18 cellular contexts compared by ENCODE assay signal in genomic region chr5:132254321-132254977, GRCh38. TPM values are rescaled to one million over a fixed set of nuclear protein-coding genes. Genes with fewer than 3 reads are reported as not detected.
DNase-seq lines count a peak whose midpoint lies in the region; ATAC-seq and TF ChIP-seq lines count a peak whose summit lies in the region.
"Had no signal": no experiment of that assay in that cellular context is flagged by ENCODE, and none has a peak within 500 bp of the region (broad histone marks: within the 10 kb centered on the region; RNA-seq: fewer than 3 reads in every experiment).

No MANE protein-coding gene starts in this region.

- H3K4me1 ChIP-seq in heart right ventricle = peaks cover 6 to 43% (median 24%) of the 10 kb centered on the region in 9 donors

- intact Hi-C loops in heart right ventricle (cut with DNase I) (no loop called here), posterior vena cava (cut with DNase I) (no loop called here)

- peak; percentile 29 for DNase-seq in A172 (ENCODE audit: low spot score)
- DNase-seq in WERI-Rb-1 = peak; percentile 2
- peak; percentile 54 to 76 for DNase-seq in heart right ventricle
- peak; percentile 80 for DNase-seq in posterior vena cava (ENCODE audit: low spot score)
- no peak for DNase-seq in HUDEP-2 (lab: John Stamatoyannopoulos, UW; ENCODE audit: unreplicated experiment in 76 of 76)
- DNase-seq in CD1c-positive myeloid dendritic cell (ENCODE audit: extremely low spot score) = no peak
- DNase-seq: activated CD4-positive, CD25-positive, alpha-beta regulatory T cell; activated effector memory CD4-positive, alpha-beta T cell treated with anti-CD3 and anti-CD28 coated beads, Interleukin-2, amount 50 U/mL, for 16 hours; cortex of kidney; hypothalamus; KG1; NCI-H1417 treated with DMSO at 0.1 percent for 48 hours; NCI-H226; SHP77 treated with DMSO at 0.1 percent for 48 hours; stimulated activated naive CD4-positive, alpha-beta T cell treated with Interleukin-2 at 50 U/mL for 16 hours; T-helper 2 cell had no signal

- H3K36me3 ChIP-seq in WERI-Rb-1 = no peaks in the 10 kb centered on the region
- no peaks in the 10 kb centered on the region for H3K36me3 ChIP-seq in heart right ventricle

- WGBS in heart right ventricle, 2 donors = 30 to 36% methylated on average over 7 of the region's 7 CpGs

- H3K27me3 ChIP-seq in WERI-Rb-1 (ENCODE audit: insufficient read depth, low read depth, severe bottlenecking) = no peaks in the 10 kb centered on the region
- H3K27me3 ChIP-seq in heart right ventricle = peaks cover 0 to 24% (median 0%) of the 10 kb centered on the region in 7 donors

- ATAC-seq in heart right ventricle (peak in 7 of 8 donors; percentile 20 to 80 (median 72)), GM18867 (IDR thresholded peaks at IDR 0.05; ENCODE audit: unreplicated experiment) (no peak), GM19455 (IDR thresholded peaks at IDR 0.05; ENCODE audit: unreplicated experiment) (no peak)

- no peak overlapping the region for H3K27ac ChIP-seq in WERI-Rb-1
- H3K27ac ChIP-seq in heart right ventricle = peak overlapping the region in 7 of 10 donors; percentile 7 to 63 (median 35)

- no peak overlapping the region for H3K4me3 ChIP-seq in WERI-Rb-1 (ENCODE audit: low read depth, low read length)
- no peak overlapping the region for H3K4me3 ChIP-seq in heart right ventricle

- H3K9me3 ChIP-seq in WERI-Rb-1 (ENCODE audit: severe bottlenecking) (peaks cover 2% of the 10 kb centered on the region), heart right ventricle (no peaks in the 10 kb centered on the region)

- TF ChIP-seq CTCF in WERI-Rb-1 (IDR thresholded peaks at IDR 0.05; ENCODE audit: low read depth, low read length) (no peak), heart right ventricle (IDR thresholded peaks at IDR 0.05) (no peak)

RNA-seq across cellular contexts. Expression of gene PDLIM4, which starts 3.0 kb away (rescaled TPM):
- total RNA-seq in A172 (2014; rRNA removed; shearing (Covaris generic)) = 0.05 TPM in 1 of 2 replicates, not detected in the other
- total RNA-seq in heart right ventricle = 1 to 10 TPM; 2.1 to 8.7 (median 3.4) TPM
- 10 to 100 TPM in 1 of 2 donors, 1 to 10 TPM in 1; 3.4 to 15.3 TPM for polyA plus RNA-seq in heart right ventricle
- total RNA-seq in posterior vena cava = 10 to 100 TPM; 82.5 to 83.2 TPM

RNA-seq across cellular contexts. Expression of gene P4HA2, which starts 26.8 kb away (rescaled TPM):
- total RNA-seq in A172 (2014; rRNA removed; shearing (Covaris generic)) = 58.7 and 71.7 TPM in 2 replicates
- 10 to 100 TPM; 35.0 to 77.1 (median 52.4) TPM for total RNA-seq in heart right ventricle
- 10 to 100 TPM; 27.2 to 97.0 TPM for polyA plus RNA-seq in heart right ventricle
- 10 to 100 TPM; 33.2 to 58.8 TPM for total RNA-seq in posterior vena cava

RNA-seq across cellular contexts. Expression of gene SLC22A4, which starts 39.7 kb away (rescaled TPM):
- 4.9 and 5.8 TPM in 2 replicates for total RNA-seq in A172 (2014; rRNA removed; shearing (Covaris generic))
- total RNA-seq in heart right ventricle (1 to 10 TPM in 8 of 10 donors, under 1 TPM in 2; 0.39 to 9.0 (median 2.1) TPM), posterior vena cava (1 to 10 TPM; 2.5 to 3.1 TPM)
- polyA plus RNA-seq in heart right ventricle = 1 to 10 TPM in 1 of 2 donors, under 1 TPM in 1; 0.51 to 2.7 TPM

Comparison
In these comparisons a context has a peak if more than half of its experiments do, and no peak if none do; other contexts are left out.
1. DNase-seq: peak in A172 (single experiment), WERI-Rb-1 (single experiment), heart right ventricle (2 of 2) and posterior vena cava (single experiment); none in HUDEP-2 (0 of 76) and CD1c-positive myeloid dendritic cell (single experiment).
2. ATAC-seq: peak in heart right ventricle (7 of 8); none in GM18867 (single experiment) and GM19455 (single experiment).
3. RNA of gene PDLIM4, which starts 3.0 kb away (total RNA-seq): 82.5 to 83.2 TPM in posterior vena cava; 2.1 to 8.7 TPM in heart right ventricle and 0.05 TPM in A172; every median in the first group is over 4 times any median in the second.